Comparison of ENCODE assay signal across 8 cellular contexts in genomic region chr12:98644433-98644711, GRCh38. TPM values are rescaled to one million over a fixed set of nuclear protein-coding genes. Genes with fewer than 3 reads are reported as not detected.
DNase-seq lines count a peak whose midpoint lies in the region; ATAC-seq and TF ChIP-seq lines count a peak whose summit lies in the region.

No MANE protein-coding gene starts in this region.

- intact Hi-C loops in Caco-2 (cut with micrococcal nuclease; ENCODE audit: unreplicated experiment): loop anchor here (2.0 kb wide), 2 partner anchors 38 to 78 kb away; no protein-coding TSS in a partner anchor
- intact Hi-C loops in heart right ventricle (cut with DNase I): loop anchor here in 9 of 10 donors (2.0 to 10.0 kb wide), 5 partner anchors 50 to 230 kb away; partner anchors contain the start of gene SLC25A3 (in 7 of the 9)

- H3K27me3 ChIP-seq in Caco-2 (replicated peaks; ENCODE audit: control insufficient read depth, insufficient read depth, low read length): no peaks in the 10 kb centered on the region
- no peaks in the 10 kb centered on the region for H3K27me3 ChIP-seq in heart right ventricle

- BruUV-seq in Caco-2 (replicated peaks; lab: Mats Ljungman, UMichigan): TSS peak; percentile 37

- H3K27me3 Mint-ChIP-seq in Caco-2 (ENCODE audit: insufficient read depth, unreplicated experiment) (no peaks in the 10 kb centered on the region), WTC11 (ENCODE audit: low read depth) (no peaks in the 10 kb centered on the region; the same call in 1 of the 2 replicates)

- H3K36me3 Mint-ChIP-seq in Caco-2 (ENCODE audit: insufficient read depth, unreplicated experiment) (peaks cover 16% of the 10 kb centered on the region), WTC11 (peaks cover 4% of the 10 kb centered on the region)

- H3K4me1 ChIP-seq in Caco-2 (peaks cover 4% of the 10 kb centered on the region; the same call in 1 of the 2 replicates), heart right ventricle (peaks cover 0 to 47% (median 21%) of the 10 kb centered on the region in 9 donors)

- H3K27ac ChIP-seq in heart right ventricle: peak overlapping the region; percentile 66 to 95 (median 90)

- DNase-seq in Caco-2 (peak in 1 of 2 experiments; percentile 68), WTC11 (ENCODE audit: low spot score) (peak; percentile 49), heart right ventricle (no peak), skeletal muscle cell (ENCODE audit: low read depth) (no peak), SIG-M5 treated with dmso at 0.1 percent for 504 hours (lab: John Stamatoyannopoulos, UW; ENCODE audit: unreplicated experiment) (no peak), dermis blood vessel endothelial cell (no peak)

- H3K9me3 ChIP-seq in Caco-2 (no peaks in the 10 kb centered on the region), heart right ventricle (no peaks in the 10 kb centered on the region)

- peak overlapping the region; percentile 95 for H3K4me3 ChIP-seq in Caco-2 (ENCODE audit: low read depth, low read length)
- peak overlapping the region; percentile 68 to 99 (median 90) for H3K4me3 ChIP-seq in heart right ventricle
- H3K4me3 ChIP-seq in skeletal muscle cell (ENCODE audit: low read depth, low read length): peak overlapping the region; percentile 87

- H3K4me3 Mint-ChIP-seq in Caco-2 (ENCODE audit: unreplicated experiment) (peak overlapping the region; percentile 86), WTC11 (peak overlapping the region; percentile 95)

- ATAC-seq in GM19351 (IDR thresholded peaks at IDR 0.05; ENCODE audit: unreplicated experiment) (peak; percentile 20), HG03354 (IDR thresholded peaks at IDR 0.05; ENCODE audit: poor library complexity, severe bottlenecking, unreplicated experiment) (peak; percentile 26), WTC11 (peak; percentile 24), heart right ventricle (peak; percentile 16 to 50 (median 30))

- TF ChIP-seq CTCF in Caco-2 (IDR thresholded peaks at IDR 0.05; ENCODE audit: insufficient read depth in 1 of 2, low read depth in 1 of 2, low read length in 1 of 2, severe bottlenecking in 1 of 2, unreplicated experiment in 1 of 2) (peak in 1 of 2 experiments; percentile 14), WTC11 (IDR thresholded peaks at IDR 0.05) (no peak), heart right ventricle (IDR thresholded peaks at IDR 0.05) (peak in 3 of 9 donors; percentile 14 to 27 (median 20))

- H3K4me1 Mint-ChIP-seq in Caco-2 (ENCODE audit: low read depth, unreplicated experiment): peaks cover 7% of the 10 kb centered on the region
- peaks cover 16% of the 10 kb centered on the region for H3K4me1 Mint-ChIP-seq in WTC11

- CTCF ChIA-PET in Caco-2 (lab: Charles Lee) (interaction anchor here (1.0 to 1.4 kb wide), 3 partner anchors 12 to 354 kb away, joined by 4 read pairs; no protein-coding TSS in a partner anchor), WTC11 (lab: Charles Lee) (interaction anchor here (0.9 to 1.9 kb wide), 4 partner anchors 51 to 417 kb away, joined by 3 to 8 read pairs (median 4); partner anchors contain the start of gene SLC25A3)

- H3K27ac Mint-ChIP-seq in Caco-2 (ENCODE audit: unreplicated experiment) (peak overlapping the region; percentile 75), WTC11 (peak overlapping the region; percentile 96)

- WGBS in heart right ventricle, 2 donors: 0% methylated on average over 20 of the region's 20 CpGs

- POLR2A ChIA-PET in Caco-2 (lab: Charles Lee) (interaction anchor here (1.0 kb wide), 1 partner anchor 51 kb away, joined by 12 read pairs; the partner anchor contains the start of gene SLC25A3), WTC11 (lab: Charles Lee) (interaction anchor here (1.6 kb wide), 1 partner anchor 51 kb away, joined by 8 read pairs; the partner anchor contains the start of gene SLC25A3)

- H3K9me3 Mint-ChIP-seq in Caco-2 (ENCODE audit: unreplicated experiment) (no peaks in the 10 kb centered on the region), WTC11 (no peaks in the 10 kb centered on the region)

- H3K36me3 ChIP-seq in Caco-2 (ENCODE audit: control insufficient read depth, insufficient read depth, low read length) (no peaks in the 10 kb centered on the region), heart right ventricle (peaks cover 0 to 16% (median 5%) of the 10 kb centered on the region in 9 donors)

TF ChIP-seq in WTC11, 78 proteins besides CTCF, POLR2A, EP300 and RAD21 (continues in another document):
- TF ChIP-seq AFF4 (CRISPR knock-in tag; IDR thresholded peaks at IDR 0.05; ENCODE audit: borderline replicate concordance) (no peak), ATF3 (CRISPR knock-in tag; conservative IDR thresholded peaks at IDR 0.05) (no peak), FOXK1 (CRISPR knock-in tag; IDR thresholded peaks at IDR 0.05) (no peak), ZNF416 (CRISPR knock-in tag; IDR thresholded peaks at IDR 0.05) (peak; percentile 86), ATF2 (CRISPR knock-in tag; IDR thresholded peaks at IDR 0.05; ENCODE audit: borderline replicate concordance, low read depth) (no peak), ESRRA (CRISPR knock-in tag; IDR thresholded peaks at IDR 0.05; ENCODE audit: borderline replicate concordance) (0 out of 2 replicates have a peak, but pooled peaks have one; percentile 33), GABPB1 (CRISPR knock-in tag; IDR thresholded peaks at IDR 0.05) (peak; percentile 41; the same call in 1 of the 2 replicates), MAX (CRISPR knock-in tag; IDR thresholded peaks at IDR 0.05) (0 out of 2 replicates have a peak, but pooled peaks have one; percentile 42), CREM (CRISPR knock-in tag; IDR thresholded peaks at IDR 0.05) (peak; percentile 0; the same call in 1 of the 2 replicates)

RNA-seq across cellular contexts. Expression of gene IKBIP, which starts 0.2 kb away (rescaled TPM):
- total RNA-seq in Caco-2 (2022) (9.9 and 10.9 TPM in 2 replicates), WTC11 (2021) (15.5 to 17.3 TPM (median 17.0 TPM) in 3 replicates), heart right ventricle (10 to 100 TPM in 1 of 10 donors, 1 to 10 TPM in 9; 2.4 to 13.4 (median 4.3) TPM), dermis blood vessel endothelial cell (44.4 and 51.6 TPM in 2 replicates)
- 1 to 10 TPM; 9.0 to 9.2 TPM for polyA plus RNA-seq in heart right ventricle

RNA-seq across cellular contexts. Expression of gene APAF1, which starts 0.7 kb away (rescaled TPM):
- total RNA-seq in Caco-2 (2022) (13.4 and 16.5 TPM in 2 replicates), WTC11 (2021) (18.4 to 20.6 TPM (median 19.3 TPM) in 3 replicates), heart right ventricle (1 to 10 TPM; 2.5 to 9.9 (median 4.4) TPM), dermis blood vessel endothelial cell (29.1 and 37.3 TPM in 2 replicates)
- 1 to 10 TPM; 2.0 to 3.4 TPM for polyA plus RNA-seq in heart right ventricle

RNA-seq across cellular contexts. Expression of gene SLC25A3, which starts 50.9 kb away (rescaled TPM):
- total RNA-seq in Caco-2 (2022) (888 and 920 TPM in 2 replicates), WTC11 (2021) (716 to 733 TPM (median 726 TPM) in 3 replicates), heart right ventricle (1,000 to 10,000 TPM; 1,098 to 2,142 (median 1,719) TPM), dermis blood vessel endothelial cell (657 and 845 TPM in 2 replicates)
- 1,000 to 10,000 TPM in 1 of 2 donors, 100 to 1,000 TPM in 1; 742 to 1,246 TPM for polyA plus RNA-seq in heart right ventricle
